In the genomic region with DNA sequence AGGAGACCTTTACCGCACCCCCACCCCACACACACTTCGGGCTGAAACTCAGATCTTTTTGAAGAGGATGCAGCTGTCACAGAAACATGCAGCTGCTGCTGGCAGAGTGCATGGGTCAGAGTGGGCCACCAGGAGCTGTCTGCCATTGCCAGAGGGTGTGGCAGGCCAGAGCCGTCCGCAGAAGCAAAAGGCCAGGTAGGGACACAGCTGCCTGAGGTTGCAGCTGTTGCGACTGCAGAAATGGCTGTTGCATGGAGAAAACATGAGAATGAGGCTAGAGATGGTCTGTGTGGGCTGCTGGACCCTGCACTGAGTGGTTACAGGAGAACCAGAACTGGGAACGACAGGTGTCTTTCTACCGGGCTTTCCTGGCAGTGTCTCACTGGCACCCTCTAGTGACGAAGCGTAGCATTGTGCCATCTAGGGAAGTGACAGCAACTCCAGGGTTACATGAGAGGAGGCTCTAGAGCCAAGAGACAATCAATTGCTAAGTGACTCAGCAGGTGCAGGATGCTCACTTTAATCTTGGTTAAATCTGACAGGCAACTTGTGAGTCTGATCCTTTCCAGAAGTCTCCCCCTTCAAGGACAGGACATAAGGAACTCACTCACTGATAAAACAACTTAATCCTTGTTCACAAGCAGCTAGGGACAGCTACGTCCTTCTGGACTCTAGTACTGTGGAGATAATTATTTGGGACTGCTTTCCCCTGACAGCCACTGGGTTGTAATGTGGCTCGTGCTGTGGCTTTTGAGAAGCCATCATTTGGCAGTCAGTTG, we compare ENCODE assay signal across 8 cellular contexts. TPM values are rescaled to one million over a fixed set of nuclear protein-coding genes. Genes with fewer than 3 reads are reported as not detected.
DNase-seq lines count a peak whose midpoint lies in the region; ATAC-seq and TF ChIP-seq lines count a peak whose summit lies in the region.

No MANE protein-coding gene starts in this region.

- peak; percentile 1 for DNase-seq in AG04449 (ENCODE audit: low read depth, low spot score)
- DNase-seq in NCI-H345 treated with DMSO at 0.1 percent for 48 hours (lab: John Stamatoyannopoulos, UW; ENCODE audit: unreplicated experiment) = peak; percentile 41
- peak; percentile 80 for DNase-seq in activated CD4-positive, alpha-beta T cell treated with anti-CD3 and anti-CD28 coated beads for 1 hour
- DNase-seq in cerebellum (ENCODE audit: low spot score) = peak; percentile 89
- peak; percentile 86 for DNase-seq in left lobe of liver (ENCODE audit: low spot score)
- peak; percentile 82 for DNase-seq in stimulated activated CD4-positive, alpha-beta T cell treated with anti-CD3 and anti-CD28 coated beads, Interleukin-4, amount 100 ng/mL, for 1 hour

- H3K4me3 ChIP-seq in AG04449 (ENCODE audit: low read depth, low read length) = no peak overlapping the region

- ATAC-seq in GM18867 (IDR thresholded peaks at IDR 0.05; ENCODE audit: unreplicated experiment) (peak; percentile 85), HG03354 (IDR thresholded peaks at IDR 0.05; ENCODE audit: poor library complexity, severe bottlenecking, unreplicated experiment) (peak; percentile 79), left lobe of liver (peak; percentile 100)

- POLR2A ChIA-PET in AG04449 (lab: Yijun Ruan, JAX) = interaction anchor here (0.6 kb wide), 1 partner anchor 141 kb away, joined by 3 read pairs; no protein-coding TSS in a partner anchor

- CTCF ChIA-PET in AG04449 (lab: Yijun Ruan, JAX) = interaction anchor here (0.6 to 17.4 kb wide), 32 partner anchors 10 to 1335 kb away, joined by 3 to 254 read pairs (median 4); partner anchors contain the start of gene SERPINB1

- peak; percentile 95 for TF ChIP-seq CTCF in AG04449 (IDR thresholded peaks at IDR 0.05; ENCODE audit: insufficient read depth, low read length, missing control alignments)

RNA-seq across cellular contexts. Expression of gene SERPINB9, which starts 29.1 kb away (rescaled TPM):
- total RNA-seq in cerebellum (4.2 TPM), left lobe of liver (2.0 TPM)

RNA-seq across cellular contexts. Expression of gene SERPINB6, which starts 39.2 kb away (rescaled TPM):
- total RNA-seq in cerebellum (16.1 TPM), left lobe of liver (31.8 TPM)

Comparison
In these comparisons a context has a peak if more than half of its experiments do, and no peak if none do; other contexts are left out.
1. DNase-seq: peak in every context shown above with its lines; median percentile 89 in cerebellum; 86 in left lobe of liver; 82 in stimulated activated CD4-positive, alpha-beta T cell treated with anti-CD3 and anti-CD28 coated beads, Interleukin-4, amount 100 ng/mL, for 1 hour; 80 in activated CD4-positive, alpha-beta T cell treated with anti-CD3 and anti-CD28 coated beads for 1 hour; 41 in NCI-H345 treated with DMSO at 0.1 percent for 48 hours; 1 in AG04449.